In the genomic region with DNA sequence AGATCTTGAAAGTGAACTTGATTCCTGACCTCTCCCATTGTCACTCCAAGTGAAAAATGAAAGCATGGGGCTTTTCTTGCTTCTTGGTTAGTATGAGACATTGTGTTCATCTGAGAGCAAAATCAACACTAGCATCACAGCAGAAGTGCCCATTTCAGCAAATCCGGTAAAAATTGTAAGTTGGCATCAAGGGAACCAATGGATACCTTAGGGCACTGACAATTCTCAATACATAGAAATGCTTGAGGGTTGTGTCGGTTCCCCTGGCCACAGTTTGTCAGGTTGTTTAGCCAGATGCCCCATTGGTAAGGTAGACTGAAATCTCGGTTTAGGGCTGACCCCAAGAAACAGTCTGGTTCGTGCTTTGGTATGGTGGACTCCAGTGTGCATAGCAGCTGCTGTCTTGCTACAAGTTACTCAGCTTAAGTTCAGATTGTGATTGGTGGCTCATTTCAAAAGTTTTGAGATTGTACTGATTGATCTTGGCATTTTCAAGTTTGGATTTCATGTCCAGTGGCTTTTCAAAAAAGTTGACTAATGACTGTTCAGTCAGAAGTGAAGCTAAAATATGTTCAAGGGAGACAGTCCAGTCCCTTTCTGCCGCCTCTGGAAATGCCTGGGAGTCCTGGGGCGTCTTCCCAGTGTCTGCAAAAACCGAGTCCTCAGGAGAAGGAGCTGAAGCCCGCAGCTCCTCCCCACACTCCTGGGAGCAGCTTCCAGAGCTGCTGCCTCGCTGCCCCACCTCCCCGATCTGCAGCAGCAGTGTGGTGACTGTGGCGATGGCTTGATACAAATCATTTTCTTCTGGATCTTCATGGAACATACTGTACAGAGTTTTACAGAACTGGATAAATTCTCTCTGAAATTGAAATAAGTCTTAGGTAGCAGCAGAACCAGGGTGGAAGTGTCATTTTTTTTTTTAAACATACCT, we compare ENCODE assay signal across 1 cellular context.
TF ChIP-seq lines count a peak whose summit lies in the region.

No MANE protein-coding gene starts in this region.

TF ChIP-seq in K562, 482 proteins besides CTCF, POLR2A, EP300 and RAD21 (continued from another document):
- TF ChIP-seq, protein P1, sequence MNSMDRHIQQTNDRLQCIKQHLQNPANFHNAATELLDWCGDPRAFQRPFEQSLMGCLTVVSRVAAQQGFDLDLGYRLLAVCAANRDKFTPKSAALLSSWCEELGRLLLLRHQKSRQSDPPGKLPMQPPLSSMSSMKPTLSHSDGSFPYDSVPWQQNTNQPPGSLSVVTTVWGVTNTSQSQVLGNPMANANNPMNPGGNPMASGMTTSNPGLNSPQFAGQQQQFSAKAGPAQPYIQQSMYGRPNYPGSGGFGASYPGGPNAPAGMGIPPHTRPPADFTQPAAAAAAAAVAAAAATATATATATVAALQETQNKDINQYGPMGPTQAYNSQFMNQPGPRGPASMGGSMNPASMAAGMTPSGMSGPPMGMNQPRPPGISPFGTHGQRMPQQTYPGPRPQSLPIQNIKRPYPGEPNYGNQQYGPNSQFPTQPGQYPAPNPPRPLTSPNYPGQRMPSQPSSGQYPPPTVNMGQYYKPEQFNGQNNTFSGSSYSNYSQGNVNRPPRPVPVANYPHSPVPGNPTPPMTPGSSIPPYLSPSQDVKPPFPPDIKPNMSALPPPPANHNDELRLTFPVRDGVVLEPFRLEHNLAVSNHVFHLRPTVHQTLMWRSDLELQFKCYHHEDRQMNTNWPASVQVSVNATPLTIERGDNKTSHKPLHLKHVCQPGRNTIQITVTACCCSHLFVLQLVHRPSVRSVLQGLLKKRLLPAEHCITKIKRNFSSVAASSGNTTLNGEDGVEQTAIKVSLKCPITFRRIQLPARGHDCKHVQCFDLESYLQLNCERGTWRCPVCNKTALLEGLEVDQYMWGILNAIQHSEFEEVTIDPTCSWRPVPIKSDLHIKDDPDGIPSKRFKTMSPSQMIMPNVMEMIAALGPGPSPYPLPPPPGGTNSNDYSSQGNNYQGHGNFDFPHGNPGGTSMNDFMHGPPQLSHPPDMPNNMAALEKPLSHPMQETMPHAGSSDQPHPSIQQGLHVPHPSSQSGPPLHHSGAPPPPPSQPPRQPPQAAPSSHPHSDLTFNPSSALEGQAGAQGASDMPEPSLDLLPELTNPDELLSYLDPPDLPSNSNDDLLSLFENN (IDR thresholded peaks at IDR 0.05; ENCODE audit: low read depth in 2 of 2, low read length in 2 of 2): 0 out of 4 replicates have a peak, but pooled peaks of 1 of the 2 experiments have one; percentile 25
- no peak for TF ChIP-seq ZKSCAN3 (CRISPR knock-in tag; IDR thresholded peaks at IDR 0.05)
- TF ChIP-seq ZNF408 (CRISPR knock-in tag; IDR thresholded peaks at IDR 0.05; ENCODE audit: low read depth): no peak
- TF ChIP-seq ZNF165 (CRISPR knock-in tag; IDR thresholded peaks at IDR 0.05; ENCODE audit: borderline replicate concordance): no peak
- TF ChIP-seq TAL1 (IDR thresholded peaks at IDR 0.05): no peak
- TF ChIP-seq, protein P2, sequence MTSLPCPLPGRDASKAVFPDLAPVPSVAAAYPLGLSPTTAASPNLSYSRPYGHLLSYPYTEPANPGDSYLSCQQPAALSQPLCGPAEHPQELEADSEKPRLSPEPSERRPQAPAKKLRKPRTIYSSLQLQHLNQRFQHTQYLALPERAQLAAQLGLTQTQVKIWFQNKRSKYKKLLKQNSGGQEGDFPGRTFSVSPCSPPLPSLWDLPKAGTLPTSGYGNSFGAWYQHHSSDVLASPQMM (CRISPR knock-in tag; IDR thresholded peaks at IDR 0.05): no peak
- no peak for TF ChIP-seq WHSC1 (IDR thresholded peaks at IDR 0.05; ENCODE audit: low read length)
- TF ChIP-seq ZSCAN29 (IDR thresholded peaks at IDR 0.05): no peak
- TF ChIP-seq BCLAF1 (IDR thresholded peaks at IDR 0.05; ENCODE audit: borderline replicate concordance in 1 of 2, control insufficient read depth in 1 of 2, low read depth in 2 of 2, low read length in 1 of 2): 0 out of 4 replicates have a peak, but pooled peaks of 1 of the 2 experiments have one; percentile 10
- TF ChIP-seq ZZZ3 (IDR thresholded peaks at IDR 0.05): no peak
- no peak for TF ChIP-seq ZNF347 (CRISPR knock-in tag; IDR thresholded peaks at IDR 0.05; ENCODE audit: low read depth)
- TF ChIP-seq ZNF644 (tag; IDR thresholded peaks at IDR 0.05; ENCODE audit: low read depth): no peak
- no peak for TF ChIP-seq RBM39 (optimal IDR thresholded peaks at IDR 0.05; ENCODE audit: low read depth, low read length)
- no peak for TF ChIP-seq PRDM10 (IDR thresholded peaks at IDR 0.05; ENCODE audit: partially characterized antibody)
- TF ChIP-seq SIRT6 (IDR thresholded peaks at IDR 0.05; ENCODE audit: low read depth, low read length): no peak
- no peak for TF ChIP-seq RNF2 (IDR thresholded peaks at IDR 0.05)
- TF ChIP-seq DIDO1 (tag; IDR thresholded peaks at IDR 0.05; ENCODE audit: low read depth): no peak
